In genomic region chr13:31377946-31378345, GRCh38 we compare ENCODE assay signal across 21 cellular contexts.
A peak's percentile ranks its signal among the peaks of the same experiment; 100 is the strongest.
DNase-seq lines count a peak whose midpoint lies in the region; ATAC-seq and TF ChIP-seq lines count a peak whose summit lies in the region.
"Had no signal": no experiment of that assay in that cellular context is flagged by ENCODE, and none has a peak within 500 bp of the region (broad histone marks: within the 10 kb centered on the region; RNA-seq: fewer than 3 reads in every experiment).

No MANE protein-coding gene starts in this region.

- no peak overlapping the region for H3K27ac ChIP-seq in KMS-11
- H3K27ac ChIP-seq: ascending aorta, coronary artery, skin epidermis, testis had no signal

- H3K27ac Mint-ChIP-seq in nephron progenitor cell: peak overlapping the region; percentile 94
- H3K27ac Mint-ChIP-seq: GM23338 had no signal

- no peak overlapping the region for H3K4me2 ChIP-seq in KMS-11
- H3K4me2 ChIP-seq: GM23338 had no signal

- no peak overlapping the region for H3K9ac ChIP-seq in KMS-11

- TF ChIP-seq CTCF in KMS-11 (conservative IDR thresholded peaks at IDR 0.05; ENCODE audit: low read depth, low read length) (no peak), nephron progenitor cell (IDR thresholded peaks at IDR 0.05) (no peak)

- H3K4me3 Mint-ChIP-seq in nephron progenitor cell: no peak overlapping the region
- H3K4me3 Mint-ChIP-seq: GM23338 had no signal

- no peaks in the 10 kb centered on the region for H3K36me3 ChIP-seq in KMS-11 (ENCODE audit: insufficient read depth)
- H3K36me3 ChIP-seq: ascending aorta had no signal

- peak; percentile 91 for ATAC-seq in GM19035 (IDR thresholded peaks at IDR 0.05; ENCODE audit: unreplicated experiment)
- ATAC-seq in HG02678 (IDR thresholded peaks at IDR 0.05; ENCODE audit: unreplicated experiment): peak; percentile 74
- ATAC-seq in GM21447 (IDR thresholded peaks at IDR 0.05; ENCODE audit: unreplicated experiment): no peak
- ATAC-seq: GM23338 had no signal

- no peaks in the 10 kb centered on the region for H3K36me3 Mint-ChIP-seq in nephron progenitor cell (ENCODE audit: low read depth)

- H3K4me3 ChIP-seq in KMS-11 (IDR thresholded peaks at IDR 0.05; ENCODE audit: insufficient read depth, low read depth, low read length): no peak overlapping the region
- H3K4me3 ChIP-seq: ascending aorta, coronary artery, GM23338, skin epidermis, testis had no signal

- H3K27me3 ChIP-seq in KMS-11 (ENCODE audit: insufficient read depth, low read depth): no peaks in the 10 kb centered on the region
- H3K27me3 ChIP-seq: ascending aorta, testis had no signal

- H3K79me2 ChIP-seq in KMS-11 (ENCODE audit: insufficient read depth, low read depth): no peaks in the 10 kb centered on the region

- DNase-seq in nephron progenitor cell: no peak
- DNase-seq in DMS114 treated with DMSO at 0.1 percent for 48 hours (lab: John Stamatoyannopoulos, UW; ENCODE audit: unreplicated experiment): no peak
- no peak for DNase-seq in stimulated activated CD4-positive, alpha-beta T cell treated with anti-CD3 and anti-CD28 coated beads, Interleukin-2, amount 100 ng/mL, for 24 hours
- no peak for DNase-seq in activated gamma-delta T cell treated with Interleukin-2 at 50 U/mL for 16 hours
- DNase-seq: activated CD4-positive, alpha-beta T cell treated with anti-CD3 and anti-CD28 coated beads for 4 hours; activated naive CD4-positive, alpha-beta T cell treated with Interleukin-2 at 50 U/mL for 16 hours; COR-L47; Kasumi-1; NCI-H187; NCI-H510A; posterior cingulate gyrus; T1000; testis had no signal

- H3K27me3 Mint-ChIP-seq in nephron progenitor cell (ENCODE audit: low read depth, poor library complexity): peaks cover 7% of the 10 kb centered on the region

- no peaks in the 10 kb centered on the region for H4K20me1 ChIP-seq in KMS-11 (ENCODE audit: insufficient read depth)

- peaks cover 3% of the 10 kb centered on the region for H3K9me3 Mint-ChIP-seq in nephron progenitor cell
- H3K9me3 Mint-ChIP-seq: GM23338 had no signal

- 0 out of 2 replicates have a peak overlapping the region, but pooled peaks have one; percentile 10 for H2AFZ ChIP-seq in KMS-11 (ENCODE audit: low read depth)
- H2AFZ ChIP-seq: GM23338 had no signal

- peaks cover 54% of the 10 kb centered on the region for H3K4me1 Mint-ChIP-seq in nephron progenitor cell

- H3K4me1 ChIP-seq in KMS-11 (ENCODE audit: low read depth, poor library complexity, severe bottlenecking): peaks cover 8% of the 10 kb centered on the region
- H3K4me1 ChIP-seq: ascending aorta, testis had no signal
